Comparison of ENCODE assay signal across 1 cellular context in the genomic region with DNA sequence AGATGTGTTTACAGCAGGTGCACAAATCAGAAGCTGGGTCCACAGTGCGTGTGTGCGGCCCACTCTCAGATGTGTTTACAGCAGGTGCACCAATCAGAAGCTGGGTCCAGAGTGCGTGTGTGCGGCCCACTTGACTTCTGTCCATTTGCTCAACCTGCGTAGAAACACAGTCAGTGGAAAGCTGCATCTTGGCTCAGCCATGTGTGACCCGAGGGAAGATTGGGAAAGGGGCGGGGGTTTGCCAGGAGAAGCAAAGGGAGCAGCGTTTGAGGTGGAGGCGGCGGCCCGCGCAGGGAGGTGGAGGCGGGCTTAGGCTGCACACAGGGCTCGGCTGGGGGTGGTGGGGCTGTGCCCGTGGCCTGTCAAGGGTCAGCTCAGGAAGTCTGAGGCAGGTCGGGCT.
TF ChIP-seq lines count a peak whose summit lies in the region.

No MANE protein-coding gene starts in this region.

TF ChIP-seq in H1, 55 proteins besides CTCF, POLR2A, EP300 and RAD21:
- no peak for TF ChIP-seq SP2 (IDR thresholded peaks at IDR 0.05; ENCODE audit: low read length)
- TF ChIP-seq KDM5A (IDR thresholded peaks at IDR 0.05; ENCODE audit: low read length): no peak
- no peak for TF ChIP-seq BRCA1 (IDR thresholded peaks at IDR 0.05; ENCODE audit: low read depth, low read length)
- TF ChIP-seq SIN3A (conservative IDR thresholded peaks at IDR 0.05 in 1 of 2, IDR thresholded peaks at IDR 0.05 in 1 of 2; ENCODE audit: low read depth in 1 of 2, low read length in 2 of 2): no peak
- TF ChIP-seq CBX5 (IDR thresholded peaks at IDR 0.05; ENCODE audit: low read depth, low read length): no peak
- no peak for TF ChIP-seq EZH2 (IDR thresholded peaks at IDR 0.05; ENCODE audit: low read depth, low read length, severe bottlenecking)
- no peak for TF ChIP-seq NANOG (IDR thresholded peaks at IDR 0.05; ENCODE audit: insufficient read depth, low read depth, low read length, poor library complexity, severe bottlenecking)
- TF ChIP-seq CHD1 (IDR thresholded peaks at IDR 0.05; ENCODE audit: low read depth, low read length): no peak
- no peak for TF ChIP-seq TAF1 (IDR thresholded peaks at IDR 0.05; ENCODE audit: low read depth, low read length)
- TF ChIP-seq, protein P1, sequence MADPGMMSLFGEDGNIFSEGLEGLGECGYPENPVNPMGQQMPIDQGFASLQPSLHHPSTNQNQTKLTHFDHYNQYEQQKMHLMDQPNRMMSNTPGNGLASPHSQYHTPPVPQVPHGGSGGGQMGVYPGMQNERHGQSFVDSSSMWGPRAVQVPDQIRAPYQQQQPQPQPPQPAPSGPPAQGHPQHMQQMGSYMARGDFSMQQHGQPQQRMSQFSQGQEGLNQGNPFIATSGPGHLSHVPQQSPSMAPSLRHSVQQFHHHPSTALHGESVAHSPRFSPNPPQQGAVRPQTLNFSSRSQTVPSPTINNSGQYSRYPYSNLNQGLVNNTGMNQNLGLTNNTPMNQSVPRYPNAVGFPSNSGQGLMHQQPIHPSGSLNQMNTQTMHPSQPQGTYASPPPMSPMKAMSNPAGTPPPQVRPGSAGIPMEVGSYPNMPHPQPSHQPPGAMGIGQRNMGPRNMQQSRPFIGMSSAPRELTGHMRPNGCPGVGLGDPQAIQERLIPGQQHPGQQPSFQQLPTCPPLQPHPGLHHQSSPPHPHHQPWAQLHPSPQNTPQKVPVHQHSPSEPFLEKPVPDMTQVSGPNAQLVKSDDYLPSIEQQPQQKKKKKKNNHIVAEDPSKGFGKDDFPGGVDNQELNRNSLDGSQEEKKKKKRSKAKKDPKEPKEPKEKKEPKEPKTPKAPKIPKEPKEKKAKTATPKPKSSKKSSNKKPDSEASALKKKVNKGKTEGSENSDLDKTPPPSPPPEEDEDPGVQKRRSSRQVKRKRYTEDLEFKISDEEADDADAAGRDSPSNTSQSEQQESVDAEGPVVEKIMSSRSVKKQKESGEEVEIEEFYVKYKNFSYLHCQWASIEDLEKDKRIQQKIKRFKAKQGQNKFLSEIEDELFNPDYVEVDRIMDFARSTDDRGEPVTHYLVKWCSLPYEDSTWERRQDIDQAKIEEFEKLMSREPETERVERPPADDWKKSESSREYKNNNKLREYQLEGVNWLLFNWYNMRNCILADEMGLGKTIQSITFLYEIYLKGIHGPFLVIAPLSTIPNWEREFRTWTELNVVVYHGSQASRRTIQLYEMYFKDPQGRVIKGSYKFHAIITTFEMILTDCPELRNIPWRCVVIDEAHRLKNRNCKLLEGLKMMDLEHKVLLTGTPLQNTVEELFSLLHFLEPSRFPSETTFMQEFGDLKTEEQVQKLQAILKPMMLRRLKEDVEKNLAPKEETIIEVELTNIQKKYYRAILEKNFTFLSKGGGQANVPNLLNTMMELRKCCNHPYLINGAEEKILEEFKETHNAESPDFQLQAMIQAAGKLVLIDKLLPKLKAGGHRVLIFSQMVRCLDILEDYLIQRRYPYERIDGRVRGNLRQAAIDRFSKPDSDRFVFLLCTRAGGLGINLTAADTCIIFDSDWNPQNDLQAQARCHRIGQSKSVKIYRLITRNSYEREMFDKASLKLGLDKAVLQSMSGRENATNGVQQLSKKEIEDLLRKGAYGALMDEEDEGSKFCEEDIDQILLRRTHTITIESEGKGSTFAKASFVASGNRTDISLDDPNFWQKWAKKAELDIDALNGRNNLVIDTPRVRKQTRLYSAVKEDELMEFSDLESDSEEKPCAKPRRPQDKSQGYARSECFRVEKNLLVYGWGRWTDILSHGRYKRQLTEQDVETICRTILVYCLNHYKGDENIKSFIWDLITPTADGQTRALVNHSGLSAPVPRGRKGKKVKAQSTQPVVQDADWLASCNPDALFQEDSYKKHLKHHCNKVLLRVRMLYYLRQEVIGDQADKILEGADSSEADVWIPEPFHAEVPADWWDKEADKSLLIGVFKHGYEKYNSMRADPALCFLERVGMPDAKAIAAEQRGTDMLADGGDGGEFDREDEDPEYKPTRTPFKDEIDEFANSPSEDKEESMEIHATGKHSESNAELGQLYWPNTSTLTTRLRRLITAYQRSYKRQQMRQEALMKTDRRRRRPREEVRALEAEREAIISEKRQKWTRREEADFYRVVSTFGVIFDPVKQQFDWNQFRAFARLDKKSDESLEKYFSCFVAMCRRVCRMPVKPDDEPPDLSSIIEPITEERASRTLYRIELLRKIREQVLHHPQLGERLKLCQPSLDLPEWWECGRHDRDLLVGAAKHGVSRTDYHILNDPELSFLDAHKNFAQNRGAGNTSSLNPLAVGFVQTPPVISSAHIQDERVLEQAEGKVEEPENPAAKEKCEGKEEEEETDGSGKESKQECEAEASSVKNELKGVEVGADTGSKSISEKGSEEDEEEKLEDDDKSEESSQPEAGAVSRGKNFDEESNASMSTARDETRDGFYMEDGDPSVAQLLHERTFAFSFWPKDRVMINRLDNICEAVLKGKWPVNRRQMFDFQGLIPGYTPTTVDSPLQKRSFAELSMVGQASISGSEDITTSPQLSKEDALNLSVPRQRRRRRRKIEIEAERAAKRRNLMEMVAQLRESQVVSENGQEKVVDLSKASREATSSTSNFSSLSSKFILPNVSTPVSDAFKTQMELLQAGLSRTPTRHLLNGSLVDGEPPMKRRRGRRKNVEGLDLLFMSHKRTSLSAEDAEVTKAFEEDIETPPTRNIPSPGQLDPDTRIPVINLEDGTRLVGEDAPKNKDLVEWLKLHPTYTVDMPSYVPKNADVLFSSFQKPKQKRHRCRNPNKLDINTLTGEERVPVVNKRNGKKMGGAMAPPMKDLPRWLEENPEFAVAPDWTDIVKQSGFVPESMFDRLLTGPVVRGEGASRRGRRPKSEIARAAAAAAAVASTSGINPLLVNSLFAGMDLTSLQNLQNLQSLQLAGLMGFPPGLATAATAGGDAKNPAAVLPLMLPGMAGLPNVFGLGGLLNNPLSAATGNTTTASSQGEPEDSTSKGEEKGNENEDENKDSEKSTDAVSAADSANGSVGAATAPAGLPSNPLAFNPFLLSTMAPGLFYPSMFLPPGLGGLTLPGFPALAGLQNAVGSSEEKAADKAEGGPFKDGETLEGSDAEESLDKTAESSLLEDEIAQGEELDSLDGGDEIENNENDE (IDR thresholded peaks at IDR 0.05; ENCODE audit: insufficient replicate concordance, low read length): no peak
- TF ChIP-seq NRF1 (IDR thresholded peaks at IDR 0.05; ENCODE audit: low read depth, low read length): no peak
- no peak for TF ChIP-seq EGR1 (IDR thresholded peaks at IDR 0.05; ENCODE audit: borderline replicate concordance, low read depth, low read length)
- TF ChIP-seq, protein P2, sequence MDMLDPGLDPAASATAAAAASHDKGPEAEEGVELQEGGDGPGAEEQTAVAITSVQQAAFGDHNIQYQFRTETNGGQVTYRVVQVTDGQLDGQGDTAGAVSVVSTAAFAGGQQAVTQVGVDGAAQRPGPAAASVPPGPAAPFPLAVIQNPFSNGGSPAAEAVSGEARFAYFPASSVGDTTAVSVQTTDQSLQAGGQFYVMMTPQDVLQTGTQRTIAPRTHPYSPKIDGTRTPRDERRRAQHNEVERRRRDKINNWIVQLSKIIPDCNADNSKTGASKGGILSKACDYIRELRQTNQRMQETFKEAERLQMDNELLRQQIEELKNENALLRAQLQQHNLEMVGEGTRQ (IDR thresholded peaks at IDR 0.05; ENCODE audit: low read length): no peak
- no peak for TF ChIP-seq BACH1 (IDR thresholded peaks at IDR 0.05; ENCODE audit: low read length)
